ENCODE assay signal across 25 cellular contexts in the genomic region with DNA sequence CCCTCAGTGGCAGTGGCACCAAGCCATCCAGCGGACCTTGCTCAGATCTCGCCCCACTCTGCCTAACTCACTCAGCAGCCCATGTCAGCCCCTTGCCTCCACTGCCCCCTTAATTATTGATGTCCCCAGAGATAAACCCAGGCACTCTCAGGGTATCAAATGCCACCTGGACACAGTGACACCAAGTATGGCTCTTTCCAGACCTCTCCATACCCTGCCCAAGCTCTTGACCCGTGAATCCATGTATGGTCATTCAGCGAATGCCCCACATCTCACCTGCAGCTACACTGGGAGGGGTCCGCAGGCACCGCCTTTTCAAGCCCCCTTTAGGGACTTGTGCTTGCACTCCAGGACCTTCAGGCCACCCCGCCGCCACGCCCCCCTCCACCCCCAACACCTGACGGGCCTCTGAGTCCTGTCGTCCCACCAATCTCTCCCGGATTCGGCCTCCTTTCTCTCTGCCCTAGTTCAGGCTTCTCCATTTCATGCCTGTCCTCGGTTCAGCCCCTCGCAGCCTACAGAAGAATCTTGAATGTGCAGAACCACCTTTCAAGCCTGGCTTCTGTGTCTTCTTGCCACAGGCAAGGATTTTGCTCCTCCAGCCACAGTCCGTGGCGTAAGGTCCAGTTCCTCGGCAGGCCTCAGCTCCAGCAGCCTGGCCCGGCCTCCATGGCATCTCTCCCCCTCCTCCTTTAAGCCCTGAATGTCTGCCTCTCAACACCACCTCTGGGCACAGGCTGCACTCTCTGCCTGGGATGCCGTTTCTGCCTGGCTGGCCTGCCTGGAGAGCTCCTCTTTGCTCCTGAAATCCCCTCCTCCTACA. TPM values are rescaled to one million over a fixed set of nuclear protein-coding genes. Genes with fewer than 3 reads are reported as not detected.
A peak's percentile ranks its signal among the peaks of the same experiment; 100 is the strongest.
DNase-seq lines count a peak whose midpoint lies in the region; ATAC-seq and TF ChIP-seq lines count a peak whose summit lies in the region.
"Had no signal": no experiment of that assay in that cellular context is flagged by ENCODE, and none has a peak within 500 bp of the region (broad histone marks: within the 10 kb centered on the region; RNA-seq: fewer than 3 reads in every experiment).

No MANE protein-coding gene starts in this region.

- DNase-seq in cardiac septum (ENCODE audit: low spot score) (peak; percentile 26), Right ventricle myocardium superior (no peak), coronary artery (ENCODE audit: low spot score) (peak; percentile 61), mesenteric fat pad (ENCODE audit: low spot score) (peak; percentile 59), type B pancreatic cell (ENCODE audit: extremely low spot score, unreplicated experiment) (no peak), LoVo (ENCODE audit: low spot score) (no peak)
- DNase-seq: body of pancreas; DND-41; effector CD8-positive, alpha-beta T cell; foreskin fibroblast; left ventricle myocardium inferior; NCI-H1105 treated with DMSO at 0.1 percent for 48 hours; NCI-H2029; NCI-H226; NCI-H774; SK-N-SH; stimulated activated CD4-positive, alpha-beta T cell treated with anti-CD3 and anti-CD28 coated beads, Interleukin-2, amount 100 ng/mL, for 24 hours; T-helper 2 cell had no signal

- ATAC-seq in Right ventricle myocardium superior (ENCODE audit: poor library complexity) (no peak), HG03175 (IDR thresholded peaks at IDR 0.05; ENCODE audit: unreplicated experiment) (no peak), HG02981 (IDR thresholded peaks at IDR 0.05; ENCODE audit: unreplicated experiment) (no peak)
- ATAC-seq: body of pancreas; GM12878; natural killer cell treated with Interleukin-12 subunit alpha and Interleukin-12 subunit beta and Interleukin-15 and Interleukin-18, amount 100 ng/mL, for 72 hours had no signal

- peak overlapping the region; percentile 28 for H3K27ac Mint-ChIP-seq in type B pancreatic cell
- H3K27ac Mint-ChIP-seq: natural killer cell treated with Interleukin-12 subunit alpha and Interleukin-12 subunit beta and Interleukin-15 and Interleukin-18, amount 100 ng/mL, for 72 hours had no signal

- no peaks in the 10 kb centered on the region for H3K36me3 Mint-ChIP-seq in type B pancreatic cell
- H3K36me3 Mint-ChIP-seq: natural killer cell treated with Interleukin-12 subunit alpha and Interleukin-12 subunit beta and Interleukin-15 and Interleukin-18, amount 100 ng/mL, for 72 hours had no signal

- intact Hi-C loops in cardiac septum (cut with DNase I) (no loop called here), Right ventricle myocardium superior (cut with DNase I) (no loop called here)

- H3K9me3 Mint-ChIP-seq in type B pancreatic cell: no peaks in the 10 kb centered on the region
- H3K9me3 Mint-ChIP-seq: natural killer cell treated with Interleukin-12 subunit alpha and Interleukin-12 subunit beta and Interleukin-15 and Interleukin-18, amount 100 ng/mL, for 72 hours had no signal

- no peak overlapping the region for H3K27ac ChIP-seq in coronary artery
- H3K27ac ChIP-seq: body of pancreas, left ventricle myocardium inferior, prostate gland had no signal

- H3K4me3 Mint-ChIP-seq in type B pancreatic cell: no peak overlapping the region
- H3K4me3 Mint-ChIP-seq: natural killer cell treated with Interleukin-12 subunit alpha and Interleukin-12 subunit beta and Interleukin-15 and Interleukin-18, amount 100 ng/mL, for 72 hours had no signal

- peaks cover 13% of the 10 kb centered on the region for H3K27me3 Mint-ChIP-seq in type B pancreatic cell

- H3K4me3 ChIP-seq in coronary artery: no peak overlapping the region
- H3K4me3 ChIP-seq: BLaER1 treated with 17β-estradiol and CSF1 and Interleukin-3, amounts not matched to agents 10 nM and 100 nM; body of pancreas; GM12878; HAP-1; left ventricle myocardium inferior; prostate gland had no signal

- H3K4me1 Mint-ChIP-seq in type B pancreatic cell (ENCODE audit: unreplicated experiment): peaks cover 11% of the 10 kb centered on the region

- TF ChIP-seq CTCF in coronary artery (IDR thresholded peaks at IDR 0.05) (no peak), type B pancreatic cell (conservative IDR thresholded peaks at IDR 0.05) (no peak)

RNA-seq across cellular contexts. Expression of a gene that starts 54.1 kb away (rescaled TPM):
- 58.0 TPM for total RNA-seq in cardiac septum
- 33.2 TPM for total RNA-seq in Right ventricle myocardium superior
- 32.8 TPM for total RNA-seq in mesenteric fat pad
- 60.7 and 135 TPM in 2 replicates for total RNA-seq in type B pancreatic cell (ENCODE audit: low replicate concordance)

Comparison
In these comparisons a context has a peak if more than half of its experiments do, and no peak if none do; other contexts are left out.
1. DNase-seq: peak in cardiac septum (single experiment), coronary artery (single experiment) and mesenteric fat pad (single experiment); none in Right ventricle myocardium superior (single experiment), type B pancreatic cell (single experiment) and LoVo (single experiment).